In the genomic region with DNA sequence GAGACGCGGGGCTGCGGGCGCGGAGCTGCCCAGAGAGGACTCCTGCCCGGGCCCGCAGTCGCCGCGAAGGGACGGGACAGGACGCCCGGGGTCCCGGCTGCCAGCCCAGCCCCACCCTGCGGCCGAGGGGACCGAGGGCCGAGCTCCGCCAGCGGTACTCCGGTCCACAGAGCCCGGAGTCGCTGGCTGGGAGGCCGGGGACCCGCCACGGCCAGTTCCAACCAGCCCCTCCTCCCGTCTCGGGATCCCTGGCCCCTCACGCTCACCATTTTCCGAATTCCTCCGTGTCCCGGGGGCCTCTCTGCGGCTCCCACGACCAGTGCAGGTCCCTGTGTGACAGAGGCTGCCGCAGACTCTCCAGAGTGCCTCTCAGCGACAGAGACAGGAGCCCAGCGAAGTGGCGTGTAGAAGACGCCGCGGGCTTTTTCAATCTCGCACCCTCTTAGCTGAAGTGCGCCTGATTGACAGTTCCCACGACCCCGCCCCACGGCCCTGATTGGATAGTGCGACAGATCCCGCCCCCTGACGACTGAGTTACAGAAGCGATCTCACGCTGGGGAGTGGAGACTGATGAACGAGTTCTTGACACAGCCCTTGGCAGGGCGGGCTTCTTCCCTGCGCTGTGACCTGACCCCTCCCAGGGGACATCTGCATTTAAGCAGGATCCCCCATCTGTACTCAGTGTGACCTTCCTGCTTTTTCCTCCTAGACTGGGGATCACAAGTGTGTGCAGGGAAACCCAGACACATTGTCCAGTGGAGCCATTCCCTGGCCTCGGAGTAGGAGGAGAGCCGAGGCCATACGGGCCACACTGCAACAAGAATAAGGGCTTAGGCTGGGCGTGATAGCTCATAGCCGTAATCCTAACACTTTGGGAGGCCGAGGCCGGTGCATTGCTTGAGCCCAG, we compare ENCODE assay signal across 1 cellular context.
TF ChIP-seq lines count a peak whose summit lies in the region.

No MANE protein-coding gene starts in this region.

TF ChIP-seq in K562, 482 proteins besides CTCF, POLR2A, EP300 and RAD21 (continued from another document and continues in another):
- TF ChIP-seq, protein P1, sequence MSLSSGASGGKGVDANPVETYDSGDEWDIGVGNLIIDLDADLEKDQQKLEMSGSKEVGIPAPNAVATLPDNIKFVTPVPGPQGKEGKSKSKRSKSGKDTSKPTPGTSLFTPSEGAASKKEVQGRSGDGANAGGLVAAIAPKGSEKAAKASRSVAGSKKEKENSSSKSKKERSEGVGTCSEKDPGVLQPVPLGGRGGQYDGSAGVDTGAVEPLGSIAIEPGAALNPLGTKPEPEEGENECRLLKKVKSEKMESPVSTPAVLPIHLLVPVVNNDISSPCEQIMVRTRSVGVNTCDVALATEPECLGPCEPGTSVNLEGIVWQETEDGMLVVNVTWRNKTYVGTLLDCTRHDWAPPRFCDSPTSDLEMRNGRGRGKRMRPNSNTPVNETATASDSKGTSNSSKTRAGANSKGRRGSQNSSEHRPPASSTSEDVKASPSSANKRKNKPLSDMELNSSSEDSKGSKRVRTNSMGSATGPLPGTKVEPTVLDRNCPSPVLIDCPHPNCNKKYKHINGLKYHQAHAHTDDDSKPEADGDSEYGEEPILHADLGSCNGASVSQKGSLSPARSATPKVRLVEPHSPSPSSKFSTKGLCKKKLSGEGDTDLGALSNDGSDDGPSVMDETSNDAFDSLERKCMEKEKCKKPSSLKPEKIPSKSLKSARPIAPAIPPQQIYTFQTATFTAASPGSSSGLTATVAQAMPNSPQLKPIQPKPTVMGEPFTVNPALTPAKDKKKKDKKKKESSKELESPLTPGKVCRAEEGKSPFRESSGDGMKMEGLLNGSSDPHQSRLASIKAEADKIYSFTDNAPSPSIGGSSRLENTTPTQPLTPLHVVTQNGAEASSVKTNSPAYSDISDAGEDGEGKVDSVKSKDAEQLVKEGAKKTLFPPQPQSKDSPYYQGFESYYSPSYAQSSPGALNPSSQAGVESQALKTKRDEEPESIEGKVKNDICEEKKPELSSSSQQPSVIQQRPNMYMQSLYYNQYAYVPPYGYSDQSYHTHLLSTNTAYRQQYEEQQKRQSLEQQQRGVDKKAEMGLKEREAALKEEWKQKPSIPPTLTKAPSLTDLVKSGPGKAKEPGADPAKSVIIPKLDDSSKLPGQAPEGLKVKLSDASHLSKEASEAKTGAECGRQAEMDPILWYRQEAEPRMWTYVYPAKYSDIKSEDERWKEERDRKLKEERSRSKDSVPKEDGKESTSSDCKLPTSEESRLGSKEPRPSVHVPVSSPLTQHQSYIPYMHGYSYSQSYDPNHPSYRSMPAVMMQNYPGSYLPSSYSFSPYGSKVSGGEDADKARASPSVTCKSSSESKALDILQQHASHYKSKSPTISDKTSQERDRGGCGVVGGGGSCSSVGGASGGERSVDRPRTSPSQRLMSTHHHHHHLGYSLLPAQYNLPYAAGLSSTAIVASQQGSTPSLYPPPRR (CRISPR knock-in tag; IDR thresholded peaks at IDR 0.05; ENCODE audit: borderline replicate concordance): no peak
- no peak for TF ChIP-seq SOX6 (IDR thresholded peaks at IDR 0.05)
- TF ChIP-seq HDAC2 (IDR thresholded peaks at IDR 0.05): no peak
- no peak for TF ChIP-seq PHB2 (IDR thresholded peaks at IDR 0.05; ENCODE audit: low read depth)
- no peak for TF ChIP-seq ZNF699 (CRISPR knock-in tag; IDR thresholded peaks at IDR 0.05; ENCODE audit: insufficient replicate concordance)
- TF ChIP-seq ZNF695 (CRISPR knock-in tag; IDR thresholded peaks at IDR 0.05): no peak
- TF ChIP-seq IRF2 (CRISPR knock-in tag; IDR thresholded peaks at IDR 0.05): no peak
- TF ChIP-seq SP2 (IDR thresholded peaks at IDR 0.05; ENCODE audit: extremely low read depth, low read depth, low read length, poor library complexity, severe bottlenecking): peak; percentile 47
- TF ChIP-seq, protein P2, sequence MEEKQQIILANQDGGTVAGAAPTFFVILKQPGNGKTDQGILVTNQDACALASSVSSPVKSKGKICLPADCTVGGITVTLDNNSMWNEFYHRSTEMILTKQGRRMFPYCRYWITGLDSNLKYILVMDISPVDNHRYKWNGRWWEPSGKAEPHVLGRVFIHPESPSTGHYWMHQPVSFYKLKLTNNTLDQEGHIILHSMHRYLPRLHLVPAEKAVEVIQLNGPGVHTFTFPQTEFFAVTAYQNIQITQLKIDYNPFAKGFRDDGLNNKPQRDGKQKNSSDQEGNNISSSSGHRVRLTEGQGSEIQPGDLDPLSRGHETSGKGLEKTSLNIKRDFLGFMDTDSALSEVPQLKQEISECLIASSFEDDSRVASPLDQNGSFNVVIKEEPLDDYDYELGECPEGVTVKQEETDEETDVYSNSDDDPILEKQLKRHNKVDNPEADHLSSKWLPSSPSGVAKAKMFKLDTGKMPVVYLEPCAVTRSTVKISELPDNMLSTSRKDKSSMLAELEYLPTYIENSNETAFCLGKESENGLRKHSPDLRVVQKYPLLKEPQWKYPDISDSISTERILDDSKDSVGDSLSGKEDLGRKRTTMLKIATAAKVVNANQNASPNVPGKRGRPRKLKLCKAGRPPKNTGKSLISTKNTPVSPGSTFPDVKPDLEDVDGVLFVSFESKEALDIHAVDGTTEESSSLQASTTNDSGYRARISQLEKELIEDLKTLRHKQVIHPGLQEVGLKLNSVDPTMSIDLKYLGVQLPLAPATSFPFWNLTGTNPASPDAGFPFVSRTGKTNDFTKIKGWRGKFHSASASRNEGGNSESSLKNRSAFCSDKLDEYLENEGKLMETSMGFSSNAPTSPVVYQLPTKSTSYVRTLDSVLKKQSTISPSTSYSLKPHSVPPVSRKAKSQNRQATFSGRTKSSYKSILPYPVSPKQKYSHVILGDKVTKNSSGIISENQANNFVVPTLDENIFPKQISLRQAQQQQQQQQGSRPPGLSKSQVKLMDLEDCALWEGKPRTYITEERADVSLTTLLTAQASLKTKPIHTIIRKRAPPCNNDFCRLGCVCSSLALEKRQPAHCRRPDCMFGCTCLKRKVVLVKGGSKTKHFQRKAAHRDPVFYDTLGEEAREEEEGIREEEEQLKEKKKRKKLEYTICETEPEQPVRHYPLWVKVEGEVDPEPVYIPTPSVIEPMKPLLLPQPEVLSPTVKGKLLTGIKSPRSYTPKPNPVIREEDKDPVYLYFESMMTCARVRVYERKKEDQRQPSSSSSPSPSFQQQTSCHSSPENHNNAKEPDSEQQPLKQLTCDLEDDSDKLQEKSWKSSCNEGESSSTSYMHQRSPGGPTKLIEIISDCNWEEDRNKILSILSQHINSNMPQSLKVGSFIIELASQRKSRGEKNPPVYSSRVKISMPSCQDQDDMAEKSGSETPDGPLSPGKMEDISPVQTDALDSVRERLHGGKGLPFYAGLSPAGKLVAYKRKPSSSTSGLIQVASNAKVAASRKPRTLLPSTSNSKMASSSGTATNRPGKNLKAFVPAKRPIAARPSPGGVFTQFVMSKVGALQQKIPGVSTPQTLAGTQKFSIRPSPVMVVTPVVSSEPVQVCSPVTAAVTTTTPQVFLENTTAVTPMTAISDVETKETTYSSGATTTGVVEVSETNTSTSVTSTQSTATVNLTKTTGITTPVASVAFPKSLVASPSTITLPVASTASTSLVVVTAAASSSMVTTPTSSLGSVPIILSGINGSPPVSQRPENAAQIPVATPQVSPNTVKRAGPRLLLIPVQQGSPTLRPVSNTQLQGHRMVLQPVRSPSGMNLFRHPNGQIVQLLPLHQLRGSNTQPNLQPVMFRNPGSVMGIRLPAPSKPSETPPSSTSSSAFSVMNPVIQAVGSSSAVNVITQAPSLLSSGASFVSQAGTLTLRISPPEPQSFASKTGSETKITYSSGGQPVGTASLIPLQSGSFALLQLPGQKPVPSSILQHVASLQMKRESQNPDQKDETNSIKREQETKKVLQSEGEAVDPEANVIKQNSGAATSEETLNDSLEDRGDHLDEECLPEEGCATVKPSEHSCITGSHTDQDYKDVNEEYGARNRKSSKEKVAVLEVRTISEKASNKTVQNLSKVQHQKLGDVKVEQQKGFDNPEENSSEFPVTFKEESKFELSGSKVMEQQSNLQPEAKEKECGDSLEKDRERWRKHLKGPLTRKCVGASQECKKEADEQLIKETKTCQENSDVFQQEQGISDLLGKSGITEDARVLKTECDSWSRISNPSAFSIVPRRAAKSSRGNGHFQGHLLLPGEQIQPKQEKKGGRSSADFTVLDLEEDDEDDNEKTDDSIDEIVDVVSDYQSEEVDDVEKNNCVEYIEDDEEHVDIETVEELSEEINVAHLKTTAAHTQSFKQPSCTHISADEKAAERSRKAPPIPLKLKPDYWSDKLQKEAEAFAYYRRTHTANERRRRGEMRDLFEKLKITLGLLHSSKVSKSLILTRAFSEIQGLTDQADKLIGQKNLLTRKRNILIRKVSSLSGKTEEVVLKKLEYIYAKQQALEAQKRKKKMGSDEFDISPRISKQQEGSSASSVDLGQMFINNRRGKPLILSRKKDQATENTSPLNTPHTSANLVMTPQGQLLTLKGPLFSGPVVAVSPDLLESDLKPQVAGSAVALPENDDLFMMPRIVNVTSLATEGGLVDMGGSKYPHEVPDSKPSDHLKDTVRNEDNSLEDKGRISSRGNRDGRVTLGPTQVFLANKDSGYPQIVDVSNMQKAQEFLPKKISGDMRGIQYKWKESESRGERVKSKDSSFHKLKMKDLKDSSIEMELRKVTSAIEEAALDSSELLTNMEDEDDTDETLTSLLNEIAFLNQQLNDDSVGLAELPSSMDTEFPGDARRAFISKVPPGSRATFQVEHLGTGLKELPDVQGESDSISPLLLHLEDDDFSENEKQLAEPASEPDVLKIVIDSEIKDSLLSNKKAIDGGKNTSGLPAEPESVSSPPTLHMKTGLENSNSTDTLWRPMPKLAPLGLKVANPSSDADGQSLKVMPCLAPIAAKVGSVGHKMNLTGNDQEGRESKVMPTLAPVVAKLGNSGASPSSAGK (IDR thresholded peaks at IDR 0.05): peak; percentile 70
- TF ChIP-seq HNRNPH1 (optimal IDR thresholded peaks at IDR 0.05; ENCODE audit: low read depth, low read length): no peak
- no peak for TF ChIP-seq ZNF668 (CRISPR knock-in tag; IDR thresholded peaks at IDR 0.05)
- no peak for TF ChIP-seq ZNF436 (CRISPR knock-in tag; IDR thresholded peaks at IDR 0.05)
- TF ChIP-seq MTA1 (IDR thresholded peaks at IDR 0.05; ENCODE audit: borderline replicate concordance): no peak
- TF ChIP-seq SRSF7 (optimal IDR thresholded peaks at IDR 0.05; ENCODE audit: low read depth, low read length): no peak
- TF ChIP-seq NUFIP1 (IDR thresholded peaks at IDR 0.05; ENCODE audit: partially characterized antibody): no peak
- no peak for TF ChIP-seq HNRNPLL (IDR thresholded peaks at IDR 0.05; ENCODE audit: low read depth, low read length, poor library complexity, severe bottlenecking)
- TF ChIP-seq, protein P3, sequence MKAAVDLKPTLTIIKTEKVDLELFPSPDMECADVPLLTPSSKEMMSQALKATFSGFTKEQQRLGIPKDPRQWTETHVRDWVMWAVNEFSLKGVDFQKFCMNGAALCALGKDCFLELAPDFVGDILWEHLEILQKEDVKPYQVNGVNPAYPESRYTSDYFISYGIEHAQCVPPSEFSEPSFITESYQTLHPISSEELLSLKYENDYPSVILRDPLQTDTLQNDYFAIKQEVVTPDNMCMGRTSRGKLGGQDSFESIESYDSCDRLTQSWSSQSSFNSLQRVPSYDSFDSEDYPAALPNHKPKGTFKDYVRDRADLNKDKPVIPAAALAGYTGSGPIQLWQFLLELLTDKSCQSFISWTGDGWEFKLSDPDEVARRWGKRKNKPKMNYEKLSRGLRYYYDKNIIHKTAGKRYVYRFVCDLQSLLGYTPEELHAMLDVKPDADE (conservative IDR thresholded peaks at IDR 0.05; ENCODE audit: control insufficient read depth, low read depth, low read length): no peak
- TF ChIP-seq EWSR1 (IDR thresholded peaks at IDR 0.05; ENCODE audit: borderline replicate concordance, low read depth, partially characterized antibody): no peak
- no peak for TF ChIP-seq SMARCB1 (IDR thresholded peaks at IDR 0.05; ENCODE audit: insufficient read length, low read depth)
- TF ChIP-seq, protein P4, sequence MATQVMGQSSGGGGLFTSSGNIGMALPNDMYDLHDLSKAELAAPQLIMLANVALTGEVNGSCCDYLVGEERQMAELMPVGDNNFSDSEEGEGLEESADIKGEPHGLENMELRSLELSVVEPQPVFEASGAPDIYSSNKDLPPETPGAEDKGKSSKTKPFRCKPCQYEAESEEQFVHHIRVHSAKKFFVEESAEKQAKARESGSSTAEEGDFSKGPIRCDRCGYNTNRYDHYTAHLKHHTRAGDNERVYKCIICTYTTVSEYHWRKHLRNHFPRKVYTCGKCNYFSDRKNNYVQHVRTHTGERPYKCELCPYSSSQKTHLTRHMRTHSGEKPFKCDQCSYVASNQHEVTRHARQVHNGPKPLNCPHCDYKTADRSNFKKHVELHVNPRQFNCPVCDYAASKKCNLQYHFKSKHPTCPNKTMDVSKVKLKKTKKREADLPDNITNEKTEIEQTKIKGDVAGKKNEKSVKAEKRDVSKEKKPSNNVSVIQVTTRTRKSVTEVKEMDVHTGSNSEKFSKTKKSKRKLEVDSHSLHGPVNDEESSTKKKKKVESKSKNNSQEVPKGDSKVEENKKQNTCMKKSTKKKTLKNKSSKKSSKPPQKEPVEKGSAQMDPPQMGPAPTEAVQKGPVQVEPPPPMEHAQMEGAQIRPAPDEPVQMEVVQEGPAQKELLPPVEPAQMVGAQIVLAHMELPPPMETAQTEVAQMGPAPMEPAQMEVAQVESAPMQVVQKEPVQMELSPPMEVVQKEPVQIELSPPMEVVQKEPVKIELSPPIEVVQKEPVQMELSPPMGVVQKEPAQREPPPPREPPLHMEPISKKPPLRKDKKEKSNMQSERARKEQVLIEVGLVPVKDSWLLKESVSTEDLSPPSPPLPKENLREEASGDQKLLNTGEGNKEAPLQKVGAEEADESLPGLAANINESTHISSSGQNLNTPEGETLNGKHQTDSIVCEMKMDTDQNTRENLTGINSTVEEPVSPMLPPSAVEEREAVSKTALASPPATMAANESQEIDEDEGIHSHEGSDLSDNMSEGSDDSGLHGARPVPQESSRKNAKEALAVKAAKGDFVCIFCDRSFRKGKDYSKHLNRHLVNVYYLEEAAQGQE (CRISPR knock-in tag; IDR thresholded peaks at IDR 0.05; ENCODE audit: low read depth): 0 out of 2 replicates have a peak, but pooled peaks have one; percentile 48
- no peak for TF ChIP-seq ZKSCAN3 (CRISPR knock-in tag; IDR thresholded peaks at IDR 0.05)
- TF ChIP-seq ZNF445 (CRISPR knock-in tag; IDR thresholded peaks at IDR 0.05; ENCODE audit: low read depth): no peak
- TF ChIP-seq NR1H2 (CRISPR knock-in tag; IDR thresholded peaks at IDR 0.05): no peak
- TF ChIP-seq, protein P5, sequence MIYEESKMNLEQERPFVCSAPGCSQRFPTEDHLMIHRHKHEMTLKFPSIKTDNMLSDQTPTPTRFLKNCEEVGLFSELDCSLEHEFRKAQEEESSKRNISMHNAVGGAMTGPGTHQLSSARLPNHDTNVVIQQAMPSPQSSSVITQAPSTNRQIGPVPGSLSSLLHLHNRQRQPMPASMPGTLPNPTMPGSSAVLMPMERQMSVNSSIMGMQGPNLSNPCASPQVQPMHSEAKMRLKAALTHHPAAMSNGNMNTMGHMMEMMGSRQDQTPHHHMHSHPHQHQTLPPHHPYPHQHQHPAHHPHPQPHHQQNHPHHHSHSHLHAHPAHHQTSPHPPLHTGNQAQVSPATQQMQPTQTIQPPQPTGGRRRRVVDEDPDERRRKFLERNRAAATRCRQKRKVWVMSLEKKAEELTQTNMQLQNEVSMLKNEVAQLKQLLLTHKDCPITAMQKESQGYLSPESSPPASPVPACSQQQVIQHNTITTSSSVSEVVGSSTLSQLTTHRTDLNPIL (CRISPR knock-in tag; IDR thresholded peaks at IDR 0.05): no peak
- TF ChIP-seq ELF1 (tag; IDR thresholded peaks at IDR 0.05): no peak
- TF ChIP-seq NCOA1 (IDR thresholded peaks at IDR 0.05; ENCODE audit: low read depth): no peak
- TF ChIP-seq, protein P6, sequence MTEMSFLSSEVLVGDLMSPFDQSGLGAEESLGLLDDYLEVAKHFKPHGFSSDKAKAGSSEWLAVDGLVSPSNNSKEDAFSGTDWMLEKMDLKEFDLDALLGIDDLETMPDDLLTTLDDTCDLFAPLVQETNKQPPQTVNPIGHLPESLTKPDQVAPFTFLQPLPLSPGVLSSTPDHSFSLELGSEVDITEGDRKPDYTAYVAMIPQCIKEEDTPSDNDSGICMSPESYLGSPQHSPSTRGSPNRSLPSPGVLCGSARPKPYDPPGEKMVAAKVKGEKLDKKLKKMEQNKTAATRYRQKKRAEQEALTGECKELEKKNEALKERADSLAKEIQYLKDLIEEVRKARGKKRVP (CRISPR knock-in tag; IDR thresholded peaks at IDR 0.05): no peak
